In genomic region chr20:5691918-5692618, GRCh38 we compare ENCODE assay signal across 8 cellular contexts.
A peak's percentile ranks its signal among the peaks of the same experiment; 100 is the strongest.
DNase-seq lines count a peak whose midpoint lies in the region; ATAC-seq and TF ChIP-seq lines count a peak whose summit lies in the region.

No MANE protein-coding gene starts in this region.

- H3K4me1 ChIP-seq in DND-41 (ENCODE audit: insufficient read depth, low read length) (no peaks in the 10 kb centered on the region), tibial artery (no peaks in the 10 kb centered on the region)

- no peak for TF ChIP-seq CTCF in DND-41 (IDR thresholded peaks at IDR 0.05; ENCODE audit: borderline replicate concordance, extremely low read depth, low read length, poor library complexity, severe bottlenecking)
- no peak for TF ChIP-seq CTCF in tibial artery (IDR thresholded peaks at IDR 0.05)

- H3K79me2 ChIP-seq in DND-41 (ENCODE audit: insufficient read depth, low read length) = no peaks in the 10 kb centered on the region

- H3K27ac ChIP-seq in DND-41 (ENCODE audit: low read length) = no peak overlapping the region
- H3K27ac ChIP-seq in tibial artery = no peak overlapping the region

- H3K4me2 ChIP-seq in DND-41 (ENCODE audit: insufficient read depth, low read length) = no peak overlapping the region

- DNase-seq in DND-41 = peak; percentile 7
- DNase-seq in NCI-H526 (lab: John Stamatoyannopoulos, UW) = peak; percentile 86 to 92
- DNase-seq in tibial artery = no peak
- no peak for DNase-seq in erythroblast (lab: John Stamatoyannopoulos, UW)
- no peak for DNase-seq in anterior cingulate cortex (lab: John Stamatoyannopoulos, UW)
- DNase-seq in iPS-NIHi11 (ENCODE audit: low spot score) = no peak

- H2AFZ ChIP-seq in DND-41 (ENCODE audit: low read depth, low read length) = no peak overlapping the region

- no peak for TF ChIP-seq POLR2A in erythroblast (IDR thresholded peaks at IDR 0.05; ENCODE audit: low read length)

- no peak overlapping the region for H3K4me3 ChIP-seq in DND-41 (ENCODE audit: low read depth in 1 of 2, low read length in 2 of 2)
- H3K4me3 ChIP-seq in tibial artery = no peak overlapping the region

- H3K9me3 ChIP-seq in DND-41 (ENCODE audit: insufficient read depth, low read length, severe bottlenecking) (no peaks in the 10 kb centered on the region), tibial artery (no peaks in the 10 kb centered on the region)

- ATAC-seq in DND-41 (ENCODE audit: insufficient read depth, low read depth) (0 out of 3 replicates have a peak, but pooled peaks have one; percentile 35), GM19455 (IDR thresholded peaks at IDR 0.05; ENCODE audit: unreplicated experiment) (peak; percentile 94), HG03139 (IDR thresholded peaks at IDR 0.05; ENCODE audit: unreplicated experiment) (peak; percentile 100)

- H4K20me1 ChIP-seq in DND-41 (ENCODE audit: insufficient read depth, low read length) = no peaks in the 10 kb centered on the region

- no peak overlapping the region for H3K9ac ChIP-seq in DND-41 (ENCODE audit: low read depth, low read length)

- intact Hi-C loops in tibial artery (cut with DNase I; ENCODE audit: low total_unique reads) = no loop called here

- H3K27me3 ChIP-seq in DND-41 (ENCODE audit: insufficient read depth, low read length, poor library complexity) = peaks cover 7% of the 10 kb centered on the region
- H3K27me3 ChIP-seq in tibial artery = no peaks in the 10 kb centered on the region

- H3K36me3 ChIP-seq in DND-41 (ENCODE audit: insufficient read depth, low read length) (no peaks in the 10 kb centered on the region), tibial artery (no peaks in the 10 kb centered on the region)

Comparison
In these comparisons a context has a peak if more than half of its experiments do, and no peak if none do; other contexts are left out.
1. ATAC-seq: peak in every context shown above with its lines; median percentile 100 in HG03139; 94 in GM19455; 35 in DND-41.
2. DNase-seq: peak in DND-41 (single experiment) and NCI-H526 (2 of 2); none in tibial artery (0 of 2), erythroblast (0 of 2), anterior cingulate cortex (0 of 58) and iPS-NIHi11 (single experiment).